ENCODE assay signal across 1 cellular context in the genomic region with DNA sequence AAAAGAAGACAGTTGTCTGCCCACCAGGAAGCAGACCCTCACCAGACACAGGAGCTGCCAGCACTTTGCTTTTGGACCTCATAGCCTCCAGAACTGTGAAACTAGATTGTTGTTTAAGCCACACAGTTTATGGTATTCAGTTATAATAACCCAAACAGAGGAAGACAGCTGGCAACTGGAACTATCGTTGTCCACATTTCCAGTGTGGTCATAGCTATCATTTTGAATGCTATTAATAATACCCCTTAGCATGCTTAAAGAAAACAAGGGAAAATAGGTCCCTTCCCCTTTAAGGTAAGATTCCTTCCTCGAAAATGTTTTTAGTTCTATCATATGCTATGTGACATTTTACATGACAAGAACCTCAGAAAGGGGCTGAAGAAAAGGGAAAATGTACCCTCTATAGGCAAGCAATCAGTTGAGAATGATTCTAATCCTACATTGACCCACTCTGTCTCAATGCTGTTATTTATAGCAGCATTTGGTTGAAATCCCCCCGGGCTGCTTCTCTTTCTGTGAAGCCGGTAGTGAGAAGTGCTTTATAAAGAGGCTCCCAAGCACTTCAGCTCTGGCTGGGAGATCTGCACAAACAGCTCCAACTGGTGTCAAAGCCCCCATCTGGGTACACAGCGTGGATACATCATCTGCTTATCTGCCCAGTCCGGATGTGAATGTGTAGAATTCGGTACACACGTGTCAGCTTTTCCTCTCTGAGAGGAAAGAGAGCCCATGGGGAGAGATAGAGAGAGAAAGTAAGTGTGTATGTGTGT.
TF ChIP-seq lines count a peak whose summit lies in the region.

No MANE protein-coding gene starts in this region.

TF ChIP-seq in H1, 55 proteins besides CTCF, POLR2A, EP300 and RAD21 (continued from another document):
- TF ChIP-seq KDM4A (IDR thresholded peaks at IDR 0.05; ENCODE audit: low read depth, low read length, severe bottlenecking) (no peak), ASH2L (IDR thresholded peaks at IDR 0.05; ENCODE audit: low read length) (no peak), TCF12 (IDR thresholded peaks at IDR 0.05; ENCODE audit: low read depth, low read length) (no peak), RFX5 (IDR thresholded peaks at IDR 0.05; ENCODE audit: borderline replicate concordance, low read depth, low read length) (no peak), KDM1A (IDR thresholded peaks at IDR 0.05; ENCODE audit: borderline replicate concordance, low read length) (no peak), NRF1 (IDR thresholded peaks at IDR 0.05; ENCODE audit: low read depth, low read length) (no peak), CTBP2 (IDR thresholded peaks at IDR 0.05; ENCODE audit: borderline replicate concordance, insufficient read depth, insufficient read length, low read length) (no peak), CHD1 (IDR thresholded peaks at IDR 0.05; ENCODE audit: low read depth, low read length) (no peak), RBBP5 (IDR thresholded peaks at IDR 0.05; ENCODE audit: borderline replicate concordance, low read depth, low read length) (no peak)
